ENCODE assay signal across 12 cellular contexts in genomic region chr2:62344472-62344871, GRCh38.
A peak's percentile ranks its signal among the peaks of the same experiment; 100 is the strongest.
DNase-seq lines count a peak whose midpoint lies in the region; ATAC-seq and TF ChIP-seq lines count a peak whose summit lies in the region.
"Had no signal": no experiment of that assay in that cellular context is flagged by ENCODE, and none has a peak within 500 bp of the region (broad histone marks: within the 10 kb centered on the region; RNA-seq: fewer than 3 reads in every experiment).

No MANE protein-coding gene starts in this region.

- no peak overlapping the region for H3K27ac Mint-ChIP-seq in T-cell
- H3K27ac Mint-ChIP-seq: progenitor cell of endocrine pancreas; T-helper 2 cell treated with Interferon-gamma antibody and Interleukin-4, amounts not matched to agents 5 μg/mL and 100 μg/mL, for 36 hours had no signal

- no peaks in the 10 kb centered on the region for H3K79me2 ChIP-seq in GM23248 (ENCODE audit: insufficient read depth)
- H3K79me2 ChIP-seq in mesendoderm (ENCODE audit: control insufficient read depth, insufficient read depth, low read length) = no peaks in the 10 kb centered on the region

- no peak for TF ChIP-seq CTCF in prostate gland (IDR thresholded peaks at IDR 0.05)

- H3K4me3 ChIP-seq in GM23248 (no peak overlapping the region), mesendoderm (ENCODE audit: low read length) (no peak overlapping the region), prostate gland (no peak overlapping the region)

- H4K20me1 ChIP-seq in GM23248 (ENCODE audit: insufficient read depth) = no peaks in the 10 kb centered on the region

- no peak overlapping the region for H2AK5ac ChIP-seq in mesendoderm (ENCODE audit: low read length)

- in situ Hi-C loops in GM23248 (cut with MboI) = no loop called here

- WGBS in GM23248 (ENCODE audit: low coverage in 1 of 2, low lambda C conversion rate in 2 of 2, missing lambda C conversion rate in 2 of 2), 2 experiments = 74 to 79% methylated on average over 5 of the region's 5 CpGs
- no CpG with 5 or more reads among the region's 5 CpGs for WGBS in mesendoderm (ENCODE audit: extremely low coverage, insufficient coverage, low lambda C conversion rate)
- WGBS in prostate gland = 93% methylated on average over 5 of the region's 5 CpGs

- no peak overlapping the region for H3K18ac ChIP-seq in mesendoderm (ENCODE audit: low read length)

- H3K4me1 Mint-ChIP-seq in T-cell = no peaks in the 10 kb centered on the region

- H3K36me3 Mint-ChIP-seq in T-cell = no peaks in the 10 kb centered on the region

- H2BK15ac ChIP-seq in mesendoderm (replicated peaks; ENCODE audit: low read depth) = no peak overlapping the region

- CTCF ChIA-PET in T-cell (lab: Charles Lee) = interaction anchor here in 1 of 2 donors (0.7 kb wide), 1 partner anchor 32 kb away, joined by 7 read pairs; no protein-coding TSS in a partner anchor

- peak; percentile 22 for DNase-seq in NCI-H146 (lab: John Stamatoyannopoulos, UW)
- no peak for DNase-seq in NCI-H146 treated with DMSO at 0.1 percent for 48 hours (lab: John Stamatoyannopoulos, UW; ENCODE audit: unreplicated experiment)
- DNase-seq in GM23248 = peak; percentile 29
- DNase-seq in HT-29 (ENCODE audit: low spot score) = peak; percentile 20
- no peak for DNase-seq in mesendoderm
- DNase-seq in T-cell = no peak
- DNase-seq in NCI-H2081 treated with DMSO at 0.1 percent for 48 hours (lab: John Stamatoyannopoulos, UW) = no peak
- DNase-seq in prostate gland (ENCODE audit: low spot score) = no peak
- DNase-seq: amniotic stem cell, NCI-H1105 had no signal

- no peak overlapping the region for H2BK5ac ChIP-seq in mesendoderm (ENCODE audit: low read length)

- H2BK120ac ChIP-seq in mesendoderm (ENCODE audit: low read depth, low read length) = no peak overlapping the region

- no peak overlapping the region for H3K23ac ChIP-seq in mesendoderm (ENCODE audit: low read length)

- no peaks in the 10 kb centered on the region for H3K36me3 ChIP-seq in GM23248 (ENCODE audit: low read depth)
- H3K36me3 ChIP-seq in mesendoderm (ENCODE audit: control insufficient read depth, insufficient read depth, low read length) = no peaks in the 10 kb centered on the region
- H3K36me3 ChIP-seq in prostate gland = no peaks in the 10 kb centered on the region

- H2AFZ ChIP-seq in GM23248 = no peak overlapping the region

- no peak overlapping the region for H3K27ac ChIP-seq in GM23248
- no peak overlapping the region for H3K27ac ChIP-seq in mesendoderm (ENCODE audit: low read depth, low read length)
- no peak overlapping the region for H3K27ac ChIP-seq in prostate gland

- peak overlapping the region; percentile 55 for H3K4ac ChIP-seq in mesendoderm (ENCODE audit: low read depth, low read length)

- no peaks in the 10 kb centered on the region for H3K27me3 Mint-ChIP-seq in T-cell
- H3K27me3 Mint-ChIP-seq: progenitor cell of endocrine pancreas had no signal

- H3K4me3 Mint-ChIP-seq in T-cell = no peak overlapping the region
- H3K4me3 Mint-ChIP-seq: T-helper 2 cell treated with Interferon-gamma antibody and Interleukin-4, amounts not matched to agents 5 μg/mL and 100 μg/mL, for 36 hours had no signal

- no peak for ATAC-seq in T-cell (replicated peaks in 1 of 4)

- H4K8ac ChIP-seq in mesendoderm (ENCODE audit: low read depth, low read length) = no peak overlapping the region

- intact Hi-C loops in prostate gland (cut with DNase I) = no loop called here

- H3K9me3 Mint-ChIP-seq in T-cell = no peaks in the 10 kb centered on the region
- H3K9me3 Mint-ChIP-seq: T-helper 2 cell treated with Interferon-gamma antibody and Interleukin-4, amounts not matched to agents 5 μg/mL and 100 μg/mL, for 36 hours had no signal

- H4K5ac ChIP-seq in mesendoderm (ENCODE audit: low read length) = no peak overlapping the region

- POLR2A ChIA-PET in T-cell (lab: Charles Lee) = no interaction called here

- no peaks in the 10 kb centered on the region for H3F3A ChIP-seq in GM23248 (ENCODE audit: insufficient read depth)

- peak overlapping the region; percentile 2 for H3K56ac ChIP-seq in mesendoderm (ENCODE audit: low read length)

- H3K27me3 ChIP-seq in GM23248 (replicated peaks; ENCODE audit: insufficient read depth) (no peaks in the 10 kb centered on the region), mesendoderm (ENCODE audit: insufficient read depth, low read length, poor library complexity) (no peaks in the 10 kb centered on the region), prostate gland (replicated peaks; ENCODE audit: insufficient read depth) (no peaks in the 10 kb centered on the region)

- no peak overlapping the region for H3K9ac ChIP-seq in GM23248
- H3K9ac ChIP-seq in mesendoderm (ENCODE audit: low read length) = no peak overlapping the region

- H3K9me3 ChIP-seq in GM23248 (ENCODE audit: low read depth) (no peaks in the 10 kb centered on the region), prostate gland (no peaks in the 10 kb centered on the region)

- no peak for TF ChIP-seq POLR2A in prostate gland (IDR thresholded peaks at IDR 0.05)

- H3K9me2 ChIP-seq in GM23248 (ENCODE audit: insufficient read depth) = no peaks in the 10 kb centered on the region

- no peaks in the 10 kb centered on the region for H3K79me1 ChIP-seq in mesendoderm (ENCODE audit: low read length)

- no peaks in the 10 kb centered on the region for H3K4me1 ChIP-seq in GM23248 (ENCODE audit: insufficient read depth)
- H3K4me1 ChIP-seq in mesendoderm (ENCODE audit: control insufficient read depth, low read depth, low read length) = peaks cover 4% of the 10 kb centered on the region
- no peaks in the 10 kb centered on the region for H3K4me1 ChIP-seq in prostate gland (replicated peaks)

- H3K4me2 ChIP-seq in GM23248 (ENCODE audit: unreplicated experiment) (no peak overlapping the region), mesendoderm (ENCODE audit: low read length) (no peak overlapping the region)

Comparison
In these comparisons a context has a peak if more than half of its experiments do, and no peak if none do; other contexts are left out.
1. DNase-seq: peak in NCI-H146 (single experiment), GM23248 (single experiment) and HT-29 (single experiment); none in NCI-H146 treated with DMSO at 0.1 percent for 48 hours (single experiment), mesendoderm (single experiment), T-cell (0 of 34), NCI-H2081 treated with DMSO at 0.1 percent for 48 hours (single experiment) and prostate gland (single experiment).